ENCODE assay signal across 22 cellular contexts in the genomic region with DNA sequence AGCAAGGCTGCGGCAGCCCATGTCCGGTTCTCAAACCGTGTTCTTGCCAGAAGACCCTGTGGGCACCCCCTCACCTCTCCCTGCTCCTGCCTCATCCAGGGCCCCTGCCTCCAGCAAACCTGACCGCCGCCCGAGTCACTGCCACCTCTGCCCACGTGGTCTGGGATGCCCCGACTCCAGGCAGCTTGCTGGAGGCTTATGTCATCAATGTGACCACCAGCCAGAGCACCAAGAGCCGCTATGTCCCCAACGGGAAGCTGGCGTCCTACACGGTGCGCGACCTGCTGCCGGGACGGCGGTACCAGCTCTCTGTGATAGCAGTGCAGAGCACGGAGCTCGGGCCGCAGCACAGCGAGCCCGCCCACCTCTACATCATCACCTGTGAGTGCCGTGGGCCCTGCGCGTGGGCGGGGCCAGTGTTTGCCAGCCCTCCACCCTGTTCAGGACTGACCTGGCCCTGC. TPM values are rescaled to one million over a fixed set of nuclear protein-coding genes. Genes with fewer than 3 reads are reported as not detected.
DNase-seq lines count a peak whose midpoint lies in the region; ATAC-seq and TF ChIP-seq lines count a peak whose summit lies in the region.
"Had no signal": no experiment of that assay in that cellular context is flagged by ENCODE, and none has a peak within 500 bp of the region (broad histone marks: within the 10 kb centered on the region; RNA-seq: fewer than 3 reads in every experiment).

No MANE protein-coding gene starts in this region.

- H3K4me3 Mint-ChIP-seq in WTC11 = no peak overlapping the region
- no peak overlapping the region for H3K4me3 Mint-ChIP-seq in natural killer cell treated with Interleukin-12 subunit alpha and Interleukin-12 subunit beta and Interleukin-15 and Interleukin-18, amount 100 ng/mL, for 72 hours
- H3K4me3 Mint-ChIP-seq: activated naive CD4-positive, alpha-beta T cell treated with anti-CD3 and anti-CD28 coated beads for 36 hours; CD8-positive, alpha-beta T cell; dendritic cell treated with granulocyte-macrophage colony-stimulating factor and Interleukin-4, amounts not matched to agents 40 ng/mL and 50 ng/mL, for 4 days; naive B cell had no signal

- DNase-seq in NCI-H1436 (lab: John Stamatoyannopoulos, UW) (peak; percentile 16), NCI-H1436 treated with DMSO at 0.1 percent for 48 hours (lab: John Stamatoyannopoulos, UW) (no peak), WTC11 (ENCODE audit: low spot score) (peak; percentile 34), iPS-NIHi11 (ENCODE audit: low spot score) (peak; percentile 41), Ammon's horn (ENCODE audit: low spot score) (no peak)
- peak; percentile 16 for DNase-seq in stimulated activated CD8-positive, alpha-beta memory T cell treated with anti-CD3 and anti-CD28 coated beads, Interleukin-4, amount 100 ng/mL, for 48 hours
- DNase-seq in natural killer cell treated with Interleukin-12 subunit alpha and Interleukin-12 subunit beta and Interleukin-15 and Interleukin-18, amount 100 ng/mL, for 72 hours (ENCODE audit: low spot score) = no peak
- DNase-seq: 8988T; activated CD4-positive, alpha-beta T cell treated with anti-CD3 and anti-CD28 coated beads for 1 hour; activated naive CD4-positive, alpha-beta T cell treated with anti-CD3 and anti-CD28 coated beads for 36 hours; amygdala; DMS153; mesendoderm; MG63; naive B cell; NCI-H1417; NCI-H2171 treated with DMSO at 0.1 percent for 48 hours; stimulated activated CD4-positive, alpha-beta T cell treated with anti-CD3 and anti-CD28 coated beads, Interleukin-2, amount 100 ng/mL, for 48 hours; stimulated activated naive CD4-positive, alpha-beta T cell treated with Interleukin-2 at 50 U/mL for 16 hours had no signal

- no peaks in the 10 kb centered on the region for H3K4me1 Mint-ChIP-seq in WTC11
- peaks cover 0 to 5% of the 10 kb centered on the region in 2 donors for H3K4me1 Mint-ChIP-seq in natural killer cell treated with Interleukin-12 subunit alpha and Interleukin-12 subunit beta and Interleukin-15 and Interleukin-18, amount 100 ng/mL, for 72 hours (ENCODE audit: low read depth in 2 of 2)

- ATAC-seq in WTC11 (peak; percentile 62), HG03139 (IDR thresholded peaks at IDR 0.05; ENCODE audit: unreplicated experiment) (no peak)
- ATAC-seq in natural killer cell treated with Interleukin-12 subunit alpha and Interleukin-12 subunit beta and Interleukin-15 and Interleukin-18, amount 100 ng/mL, for 72 hours = no peak
- ATAC-seq: CD8-positive, alpha-beta T cell had no signal

- TF ChIP-seq CTCF in WTC11 (IDR thresholded peaks at IDR 0.05) = no peak

- POLR2A ChIA-PET in WTC11 (lab: Charles Lee) = no interaction called here

- no peaks in the 10 kb centered on the region for H3K9me3 Mint-ChIP-seq in WTC11
- H3K9me3 Mint-ChIP-seq in natural killer cell treated with Interleukin-12 subunit alpha and Interleukin-12 subunit beta and Interleukin-15 and Interleukin-18, amount 100 ng/mL, for 72 hours = no peaks in the 10 kb centered on the region
- H3K9me3 Mint-ChIP-seq: activated naive CD4-positive, alpha-beta T cell treated with anti-CD3 and anti-CD28 coated beads for 36 hours; CD8-positive, alpha-beta T cell; dendritic cell treated with granulocyte-macrophage colony-stimulating factor and Interleukin-4, amounts not matched to agents 40 ng/mL and 50 ng/mL, for 4 days; naive B cell had no signal

- no peaks in the 10 kb centered on the region for H3K36me3 Mint-ChIP-seq in WTC11
- H3K36me3 Mint-ChIP-seq in natural killer cell treated with Interleukin-12 subunit alpha and Interleukin-12 subunit beta and Interleukin-15 and Interleukin-18, amount 100 ng/mL, for 72 hours = no peaks in the 10 kb centered on the region

- H3K27me3 Mint-ChIP-seq in WTC11 (ENCODE audit: low read depth) = no peaks in the 10 kb centered on the region
- H3K27me3 Mint-ChIP-seq in natural killer cell treated with Interleukin-12 subunit alpha and Interleukin-12 subunit beta and Interleukin-15 and Interleukin-18, amount 100 ng/mL, for 72 hours = no peaks in the 10 kb centered on the region
- H3K27me3 Mint-ChIP-seq: dendritic cell treated with granulocyte-macrophage colony-stimulating factor and Interleukin-4, amounts not matched to agents 40 ng/mL and 50 ng/mL, for 4 days; naive B cell had no signal

- CTCF ChIA-PET in WTC11 (lab: Charles Lee) = interaction anchor here (0.9 kb wide), 1 partner anchor 8 kb away, joined by 4 read pairs; no protein-coding TSS in a partner anchor

- H3K27ac Mint-ChIP-seq in WTC11 = no peak overlapping the region
- H3K27ac Mint-ChIP-seq in natural killer cell treated with Interleukin-12 subunit alpha and Interleukin-12 subunit beta and Interleukin-15 and Interleukin-18, amount 100 ng/mL, for 72 hours = no peak overlapping the region
- H3K27ac Mint-ChIP-seq: activated naive CD4-positive, alpha-beta T cell treated with anti-CD3 and anti-CD28 coated beads for 36 hours; CD8-positive, alpha-beta T cell; dendritic cell treated with granulocyte-macrophage colony-stimulating factor and Interleukin-4, amounts not matched to agents 40 ng/mL and 50 ng/mL, for 4 days had no signal

TF ChIP-seq in WTC11, 78 proteins besides CTCF, POLR2A, EP300 and RAD21 (continues in another document):
- TF ChIP-seq MYBL2 (CRISPR knock-in tag; IDR thresholded peaks at IDR 0.05) = no peak
- no peak for TF ChIP-seq OVOL2 (CRISPR knock-in tag; IDR thresholded peaks at IDR 0.05; ENCODE audit: borderline replicate concordance)
- no peak for TF ChIP-seq ZBTB21 (CRISPR knock-in tag; IDR thresholded peaks at IDR 0.05; ENCODE audit: borderline replicate concordance)
- TF ChIP-seq, protein P1, sequence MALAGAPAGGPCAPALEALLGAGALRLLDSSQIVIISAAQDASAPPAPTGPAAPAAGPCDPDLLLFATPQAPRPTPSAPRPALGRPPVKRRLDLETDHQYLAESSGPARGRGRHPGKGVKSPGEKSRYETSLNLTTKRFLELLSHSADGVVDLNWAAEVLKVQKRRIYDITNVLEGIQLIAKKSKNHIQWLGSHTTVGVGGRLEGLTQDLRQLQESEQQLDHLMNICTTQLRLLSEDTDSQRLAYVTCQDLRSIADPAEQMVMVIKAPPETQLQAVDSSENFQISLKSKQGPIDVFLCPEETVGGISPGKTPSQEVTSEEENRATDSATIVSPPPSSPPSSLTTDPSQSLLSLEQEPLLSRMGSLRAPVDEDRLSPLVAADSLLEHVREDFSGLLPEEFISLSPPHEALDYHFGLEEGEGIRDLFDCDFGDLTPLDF (CRISPR knock-in tag; IDR thresholded peaks at IDR 0.05) = no peak
- TF ChIP-seq, protein P2, sequence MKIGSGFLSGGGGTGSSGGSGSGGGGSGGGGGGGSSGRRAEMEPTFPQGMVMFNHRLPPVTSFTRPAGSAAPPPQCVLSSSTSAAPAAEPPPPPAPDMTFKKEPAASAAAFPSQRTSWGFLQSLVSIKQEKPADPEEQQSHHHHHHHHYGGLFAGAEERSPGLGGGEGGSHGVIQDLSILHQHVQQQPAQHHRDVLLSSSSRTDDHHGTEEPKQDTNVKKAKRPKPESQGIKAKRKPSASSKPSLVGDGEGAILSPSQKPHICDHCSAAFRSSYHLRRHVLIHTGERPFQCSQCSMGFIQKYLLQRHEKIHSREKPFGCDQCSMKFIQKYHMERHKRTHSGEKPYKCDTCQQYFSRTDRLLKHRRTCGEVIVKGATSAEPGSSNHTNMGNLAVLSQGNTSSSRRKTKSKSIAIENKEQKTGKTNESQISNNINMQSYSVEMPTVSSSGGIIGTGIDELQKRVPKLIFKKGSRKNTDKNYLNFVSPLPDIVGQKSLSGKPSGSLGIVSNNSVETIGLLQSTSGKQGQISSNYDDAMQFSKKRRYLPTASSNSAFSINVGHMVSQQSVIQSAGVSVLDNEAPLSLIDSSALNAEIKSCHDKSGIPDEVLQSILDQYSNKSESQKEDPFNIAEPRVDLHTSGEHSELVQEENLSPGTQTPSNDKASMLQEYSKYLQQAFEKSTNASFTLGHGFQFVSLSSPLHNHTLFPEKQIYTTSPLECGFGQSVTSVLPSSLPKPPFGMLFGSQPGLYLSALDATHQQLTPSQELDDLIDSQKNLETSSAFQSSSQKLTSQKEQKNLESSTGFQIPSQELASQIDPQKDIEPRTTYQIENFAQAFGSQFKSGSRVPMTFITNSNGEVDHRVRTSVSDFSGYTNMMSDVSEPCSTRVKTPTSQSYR (CRISPR knock-in tag; IDR thresholded peaks at IDR 0.05) = no peak
- TF ChIP-seq, protein P3, sequence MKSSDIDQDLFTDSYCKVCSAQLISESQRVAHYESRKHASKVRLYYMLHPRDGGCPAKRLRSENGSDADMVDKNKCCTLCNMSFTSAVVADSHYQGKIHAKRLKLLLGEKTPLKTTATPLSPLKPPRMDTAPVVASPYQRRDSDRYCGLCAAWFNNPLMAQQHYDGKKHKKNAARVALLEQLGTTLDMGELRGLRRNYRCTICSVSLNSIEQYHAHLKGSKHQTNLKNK (CRISPR knock-in tag; IDR thresholded peaks at IDR 0.05) = no peak
- no peak for TF ChIP-seq ZNF671 (CRISPR knock-in tag; IDR thresholded peaks at IDR 0.05)
- no peak for TF ChIP-seq JUN (CRISPR knock-in tag; IDR thresholded peaks at IDR 0.05)
- TF ChIP-seq, protein P4, sequence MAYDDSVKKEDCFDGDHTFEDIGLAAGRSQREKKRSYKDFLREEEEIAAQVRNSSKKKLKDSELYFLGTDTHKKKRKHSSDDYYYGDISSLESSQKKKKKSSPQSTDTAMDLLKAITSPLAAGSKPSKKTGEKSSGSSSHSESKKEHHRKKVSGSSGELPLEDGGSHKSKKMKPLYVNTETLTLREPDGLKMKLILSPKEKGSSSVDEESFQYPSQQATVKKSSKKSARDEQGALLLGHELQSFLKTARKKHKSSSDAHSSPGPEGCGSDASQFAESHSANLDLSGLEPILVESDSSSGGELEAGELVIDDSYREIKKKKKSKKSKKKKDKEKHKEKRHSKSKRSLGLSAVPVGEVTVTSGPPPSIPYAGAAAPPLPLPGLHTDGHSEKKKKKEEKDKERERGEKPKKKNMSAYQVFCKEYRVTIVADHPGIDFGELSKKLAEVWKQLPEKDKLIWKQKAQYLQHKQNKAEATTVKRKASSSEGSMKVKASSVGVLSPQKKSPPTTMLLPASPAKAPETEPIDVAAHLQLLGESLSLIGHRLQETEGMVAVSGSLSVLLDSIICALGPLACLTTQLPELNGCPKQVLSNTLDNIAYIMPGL (CRISPR knock-in tag; IDR thresholded peaks at IDR 0.05) = no peak
- no peak for TF ChIP-seq EMX1 (CRISPR knock-in tag; IDR thresholded peaks at IDR 0.05)
- TF ChIP-seq, protein P5, sequence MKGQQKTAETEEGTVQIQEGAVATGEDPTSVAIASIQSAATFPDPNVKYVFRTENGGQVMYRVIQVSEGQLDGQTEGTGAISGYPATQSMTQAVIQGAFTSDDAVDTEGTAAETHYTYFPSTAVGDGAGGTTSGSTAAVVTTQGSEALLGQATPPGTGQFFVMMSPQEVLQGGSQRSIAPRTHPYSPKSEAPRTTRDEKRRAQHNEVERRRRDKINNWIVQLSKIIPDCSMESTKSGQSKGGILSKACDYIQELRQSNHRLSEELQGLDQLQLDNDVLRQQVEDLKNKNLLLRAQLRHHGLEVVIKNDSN (CRISPR knock-in tag; IDR thresholded peaks at IDR 0.05) = no peak

RNA-seq across cellular contexts. Expression of a gene that starts 32.2 kb away (rescaled TPM):
- 22.4 to 25.4 TPM (median 23.3 TPM) in 3 replicates for total RNA-seq in WTC11 (2021)
- total RNA-seq in natural killer cell treated with Interleukin-12 subunit alpha and Interleukin-12 subunit beta and Interleukin-15 and Interleukin-18, amount 100 ng/mL, for 72 hours = 10 to 100 TPM; 38.1 to 40.5 TPM

Comparison
In these comparisons a context has a peak if more than half of its experiments do, and no peak if none do; other contexts are left out.
1. DNase-seq: peak in NCI-H1436 (single experiment), WTC11 (single experiment), iPS-NIHi11 (single experiment) and stimulated activated CD8-positive, alpha-beta memory T cell treated with anti-CD3 and anti-CD28 coated beads, Interleukin-4, amount 100 ng/mL, for 48 hours (single experiment); none in NCI-H1436 treated with DMSO at 0.1 percent for 48 hours (single experiment), natural killer cell treated with Interleukin-12 subunit alpha and Interleukin-12 subunit beta and Interleukin-15 and Interleukin-18, amount 100 ng/mL, for 72 hours (single experiment) and Ammon's horn (single experiment).